12 cellular contexts compared by ENCODE assay signal in the genomic region with DNA sequence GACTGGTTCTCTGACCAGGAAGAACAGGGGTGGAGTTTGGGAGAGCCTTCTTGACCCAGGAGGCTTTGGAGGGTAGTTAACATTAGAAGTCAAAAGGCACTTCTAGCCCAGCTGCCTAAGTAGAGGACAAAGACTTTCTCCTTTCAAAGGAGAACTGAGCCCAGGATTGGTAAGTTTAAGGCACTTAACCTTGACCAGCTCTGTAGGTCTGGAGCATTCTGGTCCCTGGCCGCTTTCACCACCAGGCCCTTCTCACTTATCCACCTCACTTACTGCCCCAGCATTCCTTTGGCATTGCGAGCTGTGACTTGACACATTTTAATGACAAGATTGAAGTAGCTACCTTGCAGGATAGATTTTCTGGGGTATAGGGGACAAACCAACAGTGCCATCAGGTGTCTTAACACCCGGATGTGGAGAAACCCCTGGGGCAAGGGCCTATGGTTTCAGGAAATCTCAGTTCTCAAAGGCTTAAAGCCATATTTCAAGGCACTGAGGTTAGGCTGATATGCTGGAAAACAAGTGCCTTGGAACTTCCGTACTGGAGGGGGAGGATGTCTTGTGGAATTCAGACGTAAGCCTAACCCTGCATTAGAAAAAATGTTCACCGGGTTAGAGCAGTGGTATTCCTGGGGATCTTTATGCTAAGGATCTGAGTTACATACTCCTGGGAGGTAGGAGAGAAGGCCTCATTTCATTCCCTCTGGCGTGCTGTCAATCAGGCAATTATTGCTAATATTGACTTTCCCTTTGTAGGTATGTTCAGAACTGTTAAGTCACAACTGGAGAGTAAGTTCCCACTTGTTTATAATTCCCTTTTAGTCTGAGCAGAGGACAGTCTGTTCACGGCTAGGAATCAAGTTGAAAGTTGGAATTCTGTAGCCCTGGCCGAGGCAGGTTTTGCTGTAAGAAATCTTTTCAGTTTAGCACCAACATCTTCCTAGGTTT. TPM values are rescaled to one million over a fixed set of nuclear protein-coding genes. Genes with fewer than 3 reads are reported as not detected.
A peak's percentile ranks its signal among the peaks of the same experiment; 100 is the strongest.
DNase-seq lines count a peak whose midpoint lies in the region; ATAC-seq and TF ChIP-seq lines count a peak whose summit lies in the region.
"Had no signal": no experiment of that assay in that cellular context is flagged by ENCODE, and none has a peak within 500 bp of the region (broad histone marks: within the 10 kb centered on the region; RNA-seq: fewer than 3 reads in every experiment).

No MANE protein-coding gene starts in this region.

- peaks cover 42% of the 10 kb centered on the region for H3K4me1 Mint-ChIP-seq in activated naive CD4-positive, alpha-beta T cell treated with anti-CD3 and anti-CD28 coated beads for 36 hours (ENCODE audit: low read depth)
- peaks cover 33% of the 10 kb centered on the region for H3K4me1 Mint-ChIP-seq in activated naive CD4-positive, alpha-beta T cell treated with anti-CD3 and anti-CD28 coated beads, Interleukin-2, amount 10 ng/mL, durations not matched to agents 7 days and 5 days
- H3K4me1 Mint-ChIP-seq in stimulated activated effector memory CD8-positive, alpha-beta T cell treated with anti-CD3 and anti-CD28 coated beads, Interleukin-12 subunit alpha, Interleukin-12 subunit beta, amount 100 ng/mL, for 72 hours = peaks cover 29% of the 10 kb centered on the region

- peak overlapping the region; percentile 5 for H3K27ac Mint-ChIP-seq in activated naive CD4-positive, alpha-beta T cell treated with anti-CD3 and anti-CD28 coated beads for 36 hours
- H3K27ac Mint-ChIP-seq in activated naive CD4-positive, alpha-beta T cell treated with anti-CD3 and anti-CD28 coated beads, Interleukin-2, amount 10 ng/mL, durations not matched to agents 7 days and 5 days = no peak overlapping the region
- H3K27ac Mint-ChIP-seq in stimulated activated effector memory CD8-positive, alpha-beta T cell treated with anti-CD3 and anti-CD28 coated beads, Interleukin-12 subunit alpha, Interleukin-12 subunit beta, amount 100 ng/mL, for 72 hours = peak overlapping the region; percentile 37
- H3K27ac Mint-ChIP-seq: T-helper 2 cell treated with Interferon-gamma antibody and Interleukin-4, amounts not matched to agents 5 μg/mL and 100 μg/mL, for 36 hours had no signal

- H3K27ac ChIP-seq in hepatocyte = peak overlapping the region; percentile 73

- H3K27me3 ChIP-seq in hepatocyte = no peaks in the 10 kb centered on the region

- H2AFZ ChIP-seq in hepatocyte = no peak overlapping the region

- 87% methylated on average over 9 of the region's 9 CpGs for WGBS in hepatocyte (ENCODE audit: low lambda C conversion rate, missing lambda C conversion rate)

- no peak overlapping the region for H3K4me2 ChIP-seq in hepatocyte

- peaks cover 35% of the 10 kb centered on the region for H3K4me1 ChIP-seq in hepatocyte (ENCODE audit: insufficient read depth)

- no peaks in the 10 kb centered on the region for H3K27me3 Mint-ChIP-seq in activated naive CD4-positive, alpha-beta T cell treated with anti-CD3 and anti-CD28 coated beads for 36 hours (ENCODE audit: low read depth)
- peaks cover 8% of the 10 kb centered on the region for H3K27me3 Mint-ChIP-seq in activated naive CD4-positive, alpha-beta T cell treated with anti-CD3 and anti-CD28 coated beads, Interleukin-2, amount 10 ng/mL, durations not matched to agents 7 days and 5 days

- H3K79me2 ChIP-seq in hepatocyte = peaks cover 45% of the 10 kb centered on the region

- peaks cover 2% of the 10 kb centered on the region for H4K20me1 ChIP-seq in hepatocyte (ENCODE audit: insufficient read depth, poor library complexity, severe bottlenecking)

- intact Hi-C loops in activated naive CD4-positive, alpha-beta T cell treated with anti-CD3 and anti-CD28 coated beads for 36 hours (cut with micrococcal nuclease) = no loop called here

- no peak overlapping the region for H3K4me3 ChIP-seq in hepatocyte

- peaks cover 14% of the 10 kb centered on the region for H3K36me3 Mint-ChIP-seq in activated naive CD4-positive, alpha-beta T cell treated with anti-CD3 and anti-CD28 coated beads for 36 hours (ENCODE audit: low read depth)
- H3K36me3 Mint-ChIP-seq in activated naive CD4-positive, alpha-beta T cell treated with anti-CD3 and anti-CD28 coated beads, Interleukin-2, amount 10 ng/mL, durations not matched to agents 7 days and 5 days = peaks cover 24% of the 10 kb centered on the region
- H3K36me3 Mint-ChIP-seq in stimulated activated effector memory CD8-positive, alpha-beta T cell treated with anti-CD3 and anti-CD28 coated beads, Interleukin-12 subunit alpha, Interleukin-12 subunit beta, amount 100 ng/mL, for 72 hours = peaks cover 46% of the 10 kb centered on the region

- no peak overlapping the region for H3K4me3 Mint-ChIP-seq in activated naive CD4-positive, alpha-beta T cell treated with anti-CD3 and anti-CD28 coated beads for 36 hours
- H3K4me3 Mint-ChIP-seq in activated naive CD4-positive, alpha-beta T cell treated with anti-CD3 and anti-CD28 coated beads, Interleukin-2, amount 10 ng/mL, durations not matched to agents 7 days and 5 days = no peak overlapping the region
- no peak overlapping the region for H3K4me3 Mint-ChIP-seq in stimulated activated effector memory CD8-positive, alpha-beta T cell treated with anti-CD3 and anti-CD28 coated beads, Interleukin-12 subunit alpha, Interleukin-12 subunit beta, amount 100 ng/mL, for 72 hours
- H3K4me3 Mint-ChIP-seq: T-helper 2 cell treated with Interferon-gamma antibody and Interleukin-4, amounts not matched to agents 5 μg/mL and 100 μg/mL, for 36 hours had no signal

- no peaks in the 10 kb centered on the region for H3K9me3 ChIP-seq in hepatocyte (ENCODE audit: low read depth)

- ATAC-seq in stimulated activated effector memory CD8-positive, alpha-beta T cell treated with anti-CD3 and anti-CD28 coated beads, Interleukin-12 subunit alpha, Interleukin-12 subunit beta, amount 100 ng/mL, for 72 hours = no peak
- no peak for ATAC-seq in GM18520 (IDR thresholded peaks at IDR 0.05; ENCODE audit: unreplicated experiment)

- no peaks in the 10 kb centered on the region for H3K9me3 Mint-ChIP-seq in activated naive CD4-positive, alpha-beta T cell treated with anti-CD3 and anti-CD28 coated beads for 36 hours
- no peaks in the 10 kb centered on the region for H3K9me3 Mint-ChIP-seq in activated naive CD4-positive, alpha-beta T cell treated with anti-CD3 and anti-CD28 coated beads, Interleukin-2, amount 10 ng/mL, durations not matched to agents 7 days and 5 days
- no peaks in the 10 kb centered on the region for H3K9me3 Mint-ChIP-seq in stimulated activated effector memory CD8-positive, alpha-beta T cell treated with anti-CD3 and anti-CD28 coated beads, Interleukin-12 subunit alpha, Interleukin-12 subunit beta, amount 100 ng/mL, for 72 hours
- H3K9me3 Mint-ChIP-seq: T-helper 2 cell treated with Interferon-gamma antibody and Interleukin-4, amounts not matched to agents 5 μg/mL and 100 μg/mL, for 36 hours had no signal

- H3K36me3 ChIP-seq in hepatocyte (replicated peaks; ENCODE audit: insufficient read depth, low read depth) = no peaks in the 10 kb centered on the region

- CTCF ChIA-PET in activated naive CD4-positive, alpha-beta T cell treated with anti-CD3 and anti-CD28 coated beads for 36 hours (lab: Charles Lee) = interaction anchor here (4.1 kb wide), 1 partner anchor 29 kb away, joined by 25 read pairs; no protein-coding TSS in a partner anchor
- CTCF ChIA-PET in activated naive CD4-positive, alpha-beta T cell treated with anti-CD3 and anti-CD28 coated beads, Interleukin-2, amount 10 ng/mL, durations not matched to agents 7 days and 5 days (lab: Charles Lee) = no interaction called here

- no peak for DNase-seq in activated naive CD4-positive, alpha-beta T cell treated with anti-CD3 and anti-CD28 coated beads for 36 hours
- DNase-seq in activated naive CD4-positive, alpha-beta T cell treated with anti-CD3 and anti-CD28 coated beads, Interleukin-2, amount 10 ng/mL, durations not matched to agents 7 days and 5 days = no peak
- DNase-seq in hepatocyte (ENCODE audit: low spot score) = no peak
- DNase-seq in stimulated activated effector memory CD8-positive, alpha-beta T cell treated with anti-CD3 and anti-CD28 coated beads, Interleukin-12 subunit alpha, Interleukin-12 subunit beta, amount 100 ng/mL, for 72 hours (ENCODE audit: low spot score in 2 of 2) = no peak
- no peak for DNase-seq in NCI-H345 treated with DMSO at 0.1 percent for 48 hours (lab: John Stamatoyannopoulos, UW; ENCODE audit: unreplicated experiment)
- DNase-seq: anterior cingulate cortex; DMS79 treated with DMSO at 0.1 percent for 48 hours; KG1; NCI-H2081; stimulated activated CD8-positive, alpha-beta memory T cell treated with anti-CD3 and anti-CD28 coated beads, Interleukin-4, amount 100 ng/mL, for 48 hours had no signal

- TF ChIP-seq CTCF in hepatocyte (IDR thresholded peaks at IDR 0.05; ENCODE audit: poor library complexity) = no peak

- no peaks in the 10 kb centered on the region for H3K9me2 ChIP-seq in hepatocyte (replicated peaks; ENCODE audit: insufficient read depth)

RNA-seq across cellular contexts. Expression of gene C2orf68, which starts 4.3 kb away (rescaled TPM):
- 10 to 100 TPM; 29.3 to 31.0 TPM for total RNA-seq in activated naive CD4-positive, alpha-beta T cell treated with anti-CD3 and anti-CD28 coated beads for 36 hours
- total RNA-seq in hepatocyte = 21.6 and 23.1 TPM in 2 replicates
- polyA plus RNA-seq in hepatocyte = 28.3 and 28.4 TPM in 2 replicates

RNA-seq across cellular contexts. Expression of gene TMEM150A, which starts 5.0 kb away (rescaled TPM):
- total RNA-seq in activated naive CD4-positive, alpha-beta T cell treated with anti-CD3 and anti-CD28 coated beads for 36 hours = under 1 TPM; 0.55 to 0.67 TPM
- 20.1 and 25.7 TPM in 2 replicates for total RNA-seq in hepatocyte
- 64.6 and 67.9 TPM in 2 replicates for polyA plus RNA-seq in hepatocyte

RNA-seq across cellular contexts. Expression of gene USP39, which starts 8.4 kb away (rescaled TPM):
- total RNA-seq in activated naive CD4-positive, alpha-beta T cell treated with anti-CD3 and anti-CD28 coated beads for 36 hours = 10 to 100 TPM; 92.3 to 94.6 TPM
- total RNA-seq in hepatocyte = 41.7 and 63.9 TPM in 2 replicates
- polyA plus RNA-seq in hepatocyte = 27.5 and 38.5 TPM in 2 replicates

RNA-seq across cellular contexts. Expression of gene RNF181, which starts 12.0 kb away (rescaled TPM):
- total RNA-seq in activated naive CD4-positive, alpha-beta T cell treated with anti-CD3 and anti-CD28 coated beads for 36 hours = 10 to 100 TPM; 86.8 to 96.1 TPM
- total RNA-seq in hepatocyte = 139 and 159 TPM in 2 replicates
- polyA plus RNA-seq in hepatocyte = 250 and 256 TPM in 2 replicates

RNA-seq across cellular contexts. Expression of gene VAMP5, which starts 23.3 kb away (rescaled TPM):
- total RNA-seq in activated naive CD4-positive, alpha-beta T cell treated with anti-CD3 and anti-CD28 coated beads for 36 hours = 10 to 100 TPM; 18.4 to 21.8 TPM
- 2.1 and 2.7 TPM in 2 replicates for total RNA-seq in hepatocyte
- polyA plus RNA-seq in hepatocyte = 36.1 TPM in 2 replicates

Comparison
In these comparisons a context has a peak if more than half of its experiments do, and no peak if none do; other contexts are left out.
1. RNA of gene TMEM150A, which starts 5.0 kb away (total RNA-seq): 20.1 to 25.7 TPM in hepatocyte; 0.55 to 0.67 TPM in activated naive CD4-positive, alpha-beta T cell treated with anti-CD3 and anti-CD28 coated beads for 36 hours; every median in the first group is over 10 times any median in the second.